ENCODE assay signal across 8 cellular contexts in the genomic region with DNA sequence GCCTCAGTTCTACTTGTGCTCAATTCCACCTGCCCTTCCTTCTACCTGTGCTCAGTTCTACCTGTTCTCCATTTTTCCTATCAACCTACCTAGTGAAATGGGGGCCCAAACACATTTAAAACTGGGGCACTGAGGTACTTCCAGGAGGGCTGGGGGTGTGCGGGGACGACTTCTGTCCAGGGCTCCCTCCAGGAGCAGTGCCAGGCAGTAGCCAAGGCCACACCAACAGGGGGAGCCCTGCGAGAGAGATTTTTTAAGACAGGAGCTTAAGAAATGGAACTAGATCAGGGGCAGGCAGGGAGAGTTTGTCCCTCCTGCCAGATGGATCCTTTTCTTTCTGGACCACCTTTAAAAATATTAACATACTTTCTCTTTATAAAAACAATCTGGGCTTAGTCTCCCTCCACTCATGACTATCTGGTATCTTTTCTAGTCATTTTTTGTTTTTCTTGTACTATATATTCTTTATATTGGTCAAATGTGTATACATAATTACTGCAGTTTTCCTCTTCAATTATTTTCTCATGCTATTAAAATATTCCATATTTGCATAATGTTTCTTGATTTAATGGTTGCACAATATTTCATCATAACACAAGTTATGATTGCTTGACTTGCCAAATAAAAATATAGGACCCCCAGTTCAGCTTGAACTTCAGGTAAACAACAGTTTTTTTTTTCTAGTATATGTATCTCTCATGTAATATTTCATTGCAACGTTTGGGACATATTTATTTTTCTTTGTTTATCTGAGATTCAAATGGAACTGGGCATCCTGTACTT. TPM values are rescaled to one million over a fixed set of nuclear protein-coding genes. Genes with fewer than 3 reads are reported as not detected.
DNase-seq lines count a peak whose midpoint lies in the region; ATAC-seq lines count a peak whose summit lies in the region.

No MANE protein-coding gene starts in this region.

- no peaks in the 10 kb centered on the region for H3K27me3 ChIP-seq in MG63

- no peaks in the 10 kb centered on the region for H3K4me1 Mint-ChIP-seq in activated T-cell treated with anti-CD3 and anti-CD28 coated beads, Interleukin-2, amount 50 U/mL, for 24 hours (ENCODE audit: low read depth)

- ATAC-seq in HG02759 (IDR thresholded peaks at IDR 0.05; ENCODE audit: unreplicated experiment), result no peak

- peaks cover 10% of the 10 kb centered on the region for H3K27me3 Mint-ChIP-seq in activated T-cell treated with anti-CD3 and anti-CD28 coated beads, Interleukin-2, amount 50 U/mL, for 24 hours

- no peaks in the 10 kb centered on the region for H3K36me3 Mint-ChIP-seq in activated T-cell treated with anti-CD3 and anti-CD28 coated beads, Interleukin-2, amount 50 U/mL, for 24 hours (ENCODE audit: low read depth)

- peak; percentile 67 for DNase-seq in ELF-1 (ENCODE audit: low read depth, low spot score)
- DNase-seq in MG63, result peak; percentile 25
- peak; percentile 34 for DNase-seq in activated T-cell treated with anti-CD3 and anti-CD28 coated beads, Interleukin-2, amount 50 U/mL, for 24 hours
- DNase-seq in iPS DF 4.7 (ENCODE audit: extremely low read depth, low spot score), result peak; percentile 16
- DNase-seq in stimulated activated CD8-positive, alpha-beta memory T cell treated with anti-CD3 and anti-CD28 coated beads, Interleukin-12 subunit alpha, Interleukin-12 subunit beta, amount 100 ng/mL, for 1 hour (ENCODE audit: low read depth), result peak; percentile 9
- no peak for DNase-seq in DMS79 treated with DMSO at 0.1 percent for 48 hours (lab: John Stamatoyannopoulos, UW)
- no peak for DNase-seq in germinal center (ENCODE audit: low spot score)

- no peak overlapping the region for H3K4me3 ChIP-seq in MG63

- no peaks in the 10 kb centered on the region for H3K9me3 Mint-ChIP-seq in activated T-cell treated with anti-CD3 and anti-CD28 coated beads, Interleukin-2, amount 50 U/mL, for 24 hours

- H3K4me3 Mint-ChIP-seq in activated T-cell treated with anti-CD3 and anti-CD28 coated beads, Interleukin-2, amount 50 U/mL, for 24 hours, result no peak overlapping the region

- H3K9me3 ChIP-seq in MG63, result no peaks in the 10 kb centered on the region

- H3K36me3 ChIP-seq in MG63, result no peaks in the 10 kb centered on the region

- no peak overlapping the region for H3K27ac Mint-ChIP-seq in activated T-cell treated with anti-CD3 and anti-CD28 coated beads, Interleukin-2, amount 50 U/mL, for 24 hours

RNA-seq across cellular contexts. Expression of a gene that starts 47.3 kb away (rescaled TPM):
- not detected in 2 replicates for total RNA-seq in MG63 (2014; rRNA removed; shearing (Covaris generic); ENCODE audit: low replicate concordance)

Comparison
In these comparisons a context has a peak if more than half of its experiments do, and no peak if none do; other contexts are left out.
1. DNase-seq: peak in ELF-1 (single experiment), MG63 (single experiment), activated T-cell treated with anti-CD3 and anti-CD28 coated beads, Interleukin-2, amount 50 U/mL, for 24 hours (single experiment), iPS DF 4.7 (single experiment) and stimulated activated CD8-positive, alpha-beta memory T cell treated with anti-CD3 and anti-CD28 coated beads, Interleukin-12 subunit alpha, Interleukin-12 subunit beta, amount 100 ng/mL, for 1 hour (single experiment); none in DMS79 treated with DMSO at 0.1 percent for 48 hours (single experiment) and germinal center (single experiment).